ENCODE assay signal across 17 cellular contexts in genomic region chr18:79569720-79570119, GRCh38.
DNase-seq lines count a peak whose midpoint lies in the region; ATAC-seq and TF ChIP-seq lines count a peak whose summit lies in the region.
"Had no signal": no experiment of that assay in that cellular context is flagged by ENCODE, and none has a peak within 500 bp of the region (broad histone marks: within the 10 kb centered on the region; RNA-seq: fewer than 3 reads in every experiment).

No MANE protein-coding gene starts in this region.

- CTCF ChIA-PET in Caco-2 (lab: Charles Lee) = no interaction called here
- CTCF ChIA-PET in HEK293 (lab: Yijun Ruan, JAX) = no interaction called here

- no peak overlapping the region for H3K4me3 ChIP-seq in Caco-2 (ENCODE audit: low read depth, low read length)
- H3K4me3 ChIP-seq in HEK293 (ENCODE audit: low read depth, low read length) = no peak overlapping the region
- H3K4me3 ChIP-seq in ovary = no peak overlapping the region

- H3K36me3 Mint-ChIP-seq in Caco-2 (ENCODE audit: insufficient read depth, unreplicated experiment) = no peaks in the 10 kb centered on the region

- H3K27ac ChIP-seq in HEK293 (ENCODE audit: extremely low read depth, low read depth, low read length) (peak overlapping the region; percentile 59; the same call in 1 of the 2 replicates), ovary (no peak overlapping the region)
- H3K27ac ChIP-seq: HL-60, KMS-11 had no signal

- H3K9me3 ChIP-seq in Caco-2 (no peaks in the 10 kb centered on the region), HEK293 (ENCODE audit: control insufficient read depth, insufficient read depth, low read depth, low read length) (no peaks in the 10 kb centered on the region), ovary (no peaks in the 10 kb centered on the region)
- H3K9me3 ChIP-seq: BE2C had no signal

- no peak for TF ChIP-seq EP300 in ovary (IDR thresholded peaks at IDR 0.05)

- TF ChIP-seq POLR2A in ovary (IDR thresholded peaks at IDR 0.05) = no peak

- no peak for DNase-seq in Caco-2
- DNase-seq in ovary = peak in 4 of 5 donors; percentile 3 to 28 (median 7)
- DNase-seq in GM10266 (ENCODE audit: extremely low spot score) = no peak
- DNase-seq: activated CD4-positive, alpha-beta T cell treated with anti-CD3 and anti-CD28 coated beads, Interleukin-2, amount 50 U/mL, for 1 hour; activated T-cell treated with anti-CD3 and anti-CD28 coated beads, Interleukin-2, amount 50 U/mL, for 48 hours; BE2C; DMS 273 treated with DMSO at 0.1 percent for 48 hours; NCI-H1105; NCI-H226; SHP77; stimulated activated CD4-positive, alpha-beta T cell treated with anti-CD3 and anti-CD28 coated beads, Interleukin-15, amount 100 ng/mL, for 24 hours had no signal

- H3K27me3 ChIP-seq in Caco-2 (replicated peaks; ENCODE audit: control insufficient read depth, insufficient read depth, low read length) (no peaks in the 10 kb centered on the region), ovary (no peaks in the 10 kb centered on the region)
- H3K27me3 ChIP-seq: BE2C had no signal

- WGBS in ovary, 3 donors = 90 to 92% (median 91%) methylated on average over 18 of the region's 18 CpGs

- no peaks in the 10 kb centered on the region for H3K36me3 ChIP-seq in Caco-2 (ENCODE audit: control insufficient read depth, insufficient read depth, low read length)
- H3K36me3 ChIP-seq in HEK293 (ENCODE audit: control insufficient read depth in 2 of 2, insufficient read depth in 1 of 2, low read length in 2 of 2) = no peaks in the 10 kb centered on the region
- H3K36me3 ChIP-seq in ovary = no peaks in the 10 kb centered on the region
- H3K36me3 ChIP-seq: BE2C had no signal

- H3K27me3 Mint-ChIP-seq in Caco-2 (ENCODE audit: insufficient read depth, unreplicated experiment) = peaks cover 4% of the 10 kb centered on the region

- no peak overlapping the region for H3K27ac Mint-ChIP-seq in Caco-2 (ENCODE audit: unreplicated experiment)

- no TSS peak for BruUV-seq in Caco-2 (replicated peaks; lab: Mats Ljungman, UMichigan)

- TF ChIP-seq CTCF in Caco-2 (IDR thresholded peaks at IDR 0.05; ENCODE audit: insufficient read depth in 1 of 2, low read depth in 1 of 2, low read length in 1 of 2, severe bottlenecking in 1 of 2, unreplicated experiment in 1 of 2) (no peak), HEK293 (tag by site-specific recombination; IDR thresholded peaks at IDR 0.05) (no peak), ovary (IDR thresholded peaks at IDR 0.05) (no peak), GM10266 (IDR thresholded peaks at IDR 0.05; ENCODE audit: control insufficient read depth, insufficient read depth, low read depth, missing control alignments) (no peak)

- peak; percentile 26 for ATAC-seq in esophagus mucosa
- no peak for ATAC-seq in GM18861 (IDR thresholded peaks at IDR 0.05; ENCODE audit: unreplicated experiment)
- no peak for ATAC-seq in HG02840 (IDR thresholded peaks at IDR 0.05; ENCODE audit: low FRiP score, unreplicated experiment)

- intact Hi-C loops in Caco-2 (cut with micrococcal nuclease; ENCODE audit: unreplicated experiment) (no loop called here), ovary (cut with DNase I) (no loop called here)

- peak overlapping the region; percentile 25 for H3K4me3 Mint-ChIP-seq in Caco-2 (ENCODE audit: unreplicated experiment)

- POLR2A ChIA-PET in Caco-2 (lab: Charles Lee) (no interaction called here), HEK293 (lab: Yijun Ruan, JAX) (no interaction called here)

- H3K4me1 Mint-ChIP-seq in Caco-2 (ENCODE audit: low read depth, unreplicated experiment) = peaks cover 8% of the 10 kb centered on the region

- no peaks in the 10 kb centered on the region for H3K9me3 Mint-ChIP-seq in Caco-2 (ENCODE audit: unreplicated experiment)

- H3K4me1 ChIP-seq in Caco-2 (no peaks in the 10 kb centered on the region), HEK293 (ENCODE audit: control insufficient read depth, insufficient read depth, low read length) (peaks cover 12% of the 10 kb centered on the region), ovary (ENCODE audit: insufficient read depth) (peaks cover 2% of the 10 kb centered on the region)
- H3K4me1 ChIP-seq: BE2C had no signal

TF ChIP-seq in HEK293, 187 proteins besides CTCF, POLR2A, EP300 and RAD21:
- no peak for TF ChIP-seq ZNF76 (tag by site-specific recombination; IDR thresholded peaks at IDR 0.05; ENCODE audit: borderline replicate concordance, low read depth)
- 0 out of 2 replicates have a peak, but pooled peaks have one; percentile 15 for TF ChIP-seq PRDM1 (tag by site-specific recombination; IDR thresholded peaks at IDR 0.05)
- TF ChIP-seq KLF9 (tag by site-specific recombination; IDR thresholded peaks at IDR 0.05; ENCODE audit: low read depth) = peak; percentile 22; the same call in 1 of the 2 replicates

Comparison
In these comparisons a context has a peak if more than half of its experiments do, and no peak if none do; other contexts are left out.
1. DNase-seq: peak in ovary (4 of 5); none in Caco-2 (0 of 2) and GM10266 (single experiment).